ENCODE assay signal across 1 cellular context in the genomic region with DNA sequence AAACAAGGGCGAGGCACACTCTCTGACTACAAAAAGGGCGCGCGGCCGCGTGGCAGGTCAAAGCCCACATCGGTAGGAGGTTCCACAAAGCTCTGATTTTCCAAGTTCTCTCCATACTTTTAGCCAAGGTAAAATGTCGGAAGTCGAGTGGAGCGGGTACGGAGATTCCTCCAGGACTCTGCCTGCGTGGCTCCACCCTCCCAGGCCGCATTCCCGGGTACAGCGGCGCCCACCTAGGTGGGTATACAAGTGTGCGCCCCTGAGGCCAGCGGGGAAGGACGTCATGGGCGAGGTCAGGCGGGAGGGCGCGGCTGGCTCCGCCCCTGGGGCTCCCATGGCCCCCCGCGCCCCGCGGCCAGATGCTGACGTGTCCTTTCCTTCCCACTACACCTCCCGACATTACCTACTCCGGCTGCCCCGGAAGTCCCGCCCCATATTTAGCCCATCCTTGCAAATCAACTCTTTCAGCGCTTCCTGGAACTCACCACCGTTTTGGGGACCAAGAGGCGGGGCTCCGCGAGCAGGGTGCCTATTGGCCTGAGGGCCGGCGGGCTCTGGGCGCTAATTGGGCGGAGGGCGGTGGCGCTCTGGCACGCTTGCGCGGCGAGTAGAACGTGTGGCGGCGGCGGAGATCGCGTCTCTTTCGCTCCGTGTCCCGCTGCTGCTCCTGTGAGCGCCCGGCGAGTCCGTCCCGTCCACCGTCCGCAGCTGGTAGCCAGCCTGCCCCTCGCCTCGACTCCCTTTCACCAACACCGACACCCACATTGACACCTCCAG.
TF ChIP-seq lines count a peak whose summit lies in the region.

A gene (plus strand): TSS at position 639 of the 777 bp plus-strand sequence. CDS start 180 bp downstream, outside the sequence.

TF ChIP-seq in HEK293, 187 proteins besides CTCF, POLR2A, EP300 and RAD21 (continued from another document and continues in another):
- TF ChIP-seq, protein P1, sequence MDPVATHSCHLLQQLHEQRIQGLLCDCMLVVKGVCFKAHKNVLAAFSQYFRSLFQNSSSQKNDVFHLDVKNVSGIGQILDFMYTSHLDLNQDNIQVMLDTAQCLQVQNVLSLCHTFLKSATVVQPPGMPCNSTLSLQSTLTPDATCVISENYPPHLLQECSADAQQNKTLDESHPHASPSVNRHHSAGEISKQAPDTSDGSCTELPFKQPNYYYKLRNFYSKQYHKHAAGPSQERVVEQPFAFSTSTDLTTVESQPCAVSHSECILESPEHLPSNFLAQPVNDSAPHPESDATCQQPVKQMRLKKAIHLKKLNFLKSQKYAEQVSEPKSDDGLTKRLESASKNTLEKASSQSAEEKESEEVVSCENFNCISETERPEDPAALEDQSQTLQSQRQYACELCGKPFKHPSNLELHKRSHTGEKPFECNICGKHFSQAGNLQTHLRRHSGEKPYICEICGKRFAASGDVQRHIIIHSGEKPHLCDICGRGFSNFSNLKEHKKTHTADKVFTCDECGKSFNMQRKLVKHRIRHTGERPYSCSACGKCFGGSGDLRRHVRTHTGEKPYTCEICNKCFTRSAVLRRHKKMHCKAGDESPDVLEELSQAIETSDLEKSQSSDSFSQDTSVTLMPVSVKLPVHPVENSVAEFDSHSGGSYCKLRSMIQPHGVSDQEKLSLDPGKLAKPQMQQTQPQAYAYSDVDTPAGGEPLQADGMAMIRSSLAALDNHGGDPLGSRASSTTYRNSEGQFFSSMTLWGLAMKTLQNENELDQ (tag by site-specific recombination; IDR thresholded peaks at IDR 0.05; ENCODE audit: low read depth), result no peak
- peak; percentile 62 for TF ChIP-seq ZNF501 (tag by site-specific recombination; IDR thresholded peaks at IDR 0.05)
- no peak for TF ChIP-seq ZNF133 (tag by site-specific recombination; IDR thresholded peaks at IDR 0.05)
- TF ChIP-seq YY2 (tag by site-specific recombination; IDR thresholded peaks at IDR 0.05), result peak; percentile 71; the same call in 1 of the 2 replicates
- TF ChIP-seq ZNF335 (tag by site-specific recombination; conservative IDR thresholded peaks at IDR 0.05), result peak; percentile 87
- TF ChIP-seq ZNF561 (tag by site-specific recombination; IDR thresholded peaks at IDR 0.05; ENCODE audit: borderline replicate concordance), result peak; percentile 67; the same call in 1 of the 2 replicates
- TF ChIP-seq MYNN (tag by site-specific recombination; IDR thresholded peaks at IDR 0.05; ENCODE audit: borderline replicate concordance), result no peak
- TF ChIP-seq, protein P2, sequence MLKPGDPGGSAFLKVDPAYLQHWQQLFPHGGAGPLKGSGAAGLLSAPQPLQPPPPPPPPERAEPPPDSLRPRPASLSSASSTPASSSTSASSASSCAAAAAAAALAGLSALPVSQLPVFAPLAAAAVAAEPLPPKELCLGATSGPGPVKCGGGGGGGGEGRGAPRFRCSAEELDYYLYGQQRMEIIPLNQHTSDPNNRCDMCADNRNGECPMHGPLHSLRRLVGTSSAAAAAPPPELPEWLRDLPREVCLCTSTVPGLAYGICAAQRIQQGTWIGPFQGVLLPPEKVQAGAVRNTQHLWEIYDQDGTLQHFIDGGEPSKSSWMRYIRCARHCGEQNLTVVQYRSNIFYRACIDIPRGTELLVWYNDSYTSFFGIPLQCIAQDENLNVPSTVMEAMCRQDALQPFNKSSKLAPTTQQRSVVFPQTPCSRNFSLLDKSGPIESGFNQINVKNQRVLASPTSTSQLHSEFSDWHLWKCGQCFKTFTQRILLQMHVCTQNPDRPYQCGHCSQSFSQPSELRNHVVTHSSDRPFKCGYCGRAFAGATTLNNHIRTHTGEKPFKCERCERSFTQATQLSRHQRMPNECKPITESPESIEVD (tag by site-specific recombination; IDR thresholded peaks at IDR 0.05), result no peak
- TF ChIP-seq, protein P3, sequence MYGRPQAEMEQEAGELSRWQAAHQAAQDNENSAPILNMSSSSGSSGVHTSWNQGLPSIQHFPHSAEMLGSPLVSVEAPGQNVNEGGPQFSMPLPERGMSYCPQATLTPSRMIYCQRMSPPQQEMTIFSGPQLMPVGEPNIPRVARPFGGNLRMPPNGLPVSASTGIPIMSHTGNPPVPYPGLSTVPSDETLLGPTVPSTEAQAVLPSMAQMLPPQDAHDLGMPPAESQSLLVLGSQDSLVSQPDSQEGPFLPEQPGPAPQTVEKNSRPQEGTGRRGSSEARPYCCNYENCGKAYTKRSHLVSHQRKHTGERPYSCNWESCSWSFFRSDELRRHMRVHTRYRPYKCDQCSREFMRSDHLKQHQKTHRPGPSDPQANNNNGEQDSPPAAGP (tag by site-specific recombination; IDR thresholded peaks at IDR 0.05), result 0 out of 2 replicates have a peak, but pooled peaks have one; percentile 35
- TF ChIP-seq, protein P4, sequence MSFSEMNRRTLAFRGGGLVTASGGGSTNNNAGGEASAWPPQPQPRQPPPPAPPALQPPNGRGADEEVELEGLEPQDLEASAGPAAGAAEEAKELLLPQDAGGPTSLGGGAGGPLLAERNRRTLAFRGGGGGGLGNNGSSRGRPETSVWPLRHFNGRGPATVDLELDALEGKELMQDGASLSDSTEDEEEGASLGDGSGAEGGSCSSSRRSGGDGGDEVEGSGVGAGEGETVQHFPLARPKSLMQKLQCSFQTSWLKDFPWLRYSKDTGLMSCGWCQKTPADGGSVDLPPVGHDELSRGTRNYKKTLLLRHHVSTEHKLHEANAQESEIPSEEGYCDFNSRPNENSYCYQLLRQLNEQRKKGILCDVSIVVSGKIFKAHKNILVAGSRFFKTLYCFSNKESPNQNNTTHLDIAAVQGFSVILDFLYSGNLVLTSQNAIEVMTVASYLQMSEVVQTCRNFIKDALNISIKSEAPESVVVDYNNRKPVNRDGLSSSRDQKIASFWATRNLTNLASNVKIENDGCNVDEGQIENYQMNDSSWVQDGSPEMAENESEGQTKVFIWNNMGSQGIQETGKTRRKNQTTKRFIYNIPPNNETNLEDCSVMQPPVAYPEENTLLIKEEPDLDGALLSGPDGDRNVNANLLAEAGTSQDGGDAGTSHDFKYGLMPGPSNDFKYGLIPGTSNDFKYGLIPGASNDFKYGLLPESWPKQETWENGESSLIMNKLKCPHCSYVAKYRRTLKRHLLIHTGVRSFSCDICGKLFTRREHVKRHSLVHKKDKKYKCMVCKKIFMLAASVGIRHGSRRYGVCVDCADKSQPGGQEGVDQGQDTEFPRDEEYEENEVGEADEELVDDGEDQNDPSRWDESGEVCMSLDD (tag by site-specific recombination; IDR thresholded peaks at IDR 0.05), result peak; percentile 99
- no peak for TF ChIP-seq ZNF132 (tag by site-specific recombination; IDR thresholded peaks at IDR 0.05; ENCODE audit: borderline replicate concordance)
- 0 out of 2 replicates have a peak, but pooled peaks have one; percentile 74 for TF ChIP-seq REPIN1 (tag by site-specific recombination; IDR thresholded peaks at IDR 0.05; ENCODE audit: low read depth)
- TF ChIP-seq ZNF623 (tag by site-specific recombination; IDR thresholded peaks at IDR 0.05), result no peak
- TF ChIP-seq ZSCAN30 (tag by site-specific recombination; IDR thresholded peaks at IDR 0.05), result peak; percentile 69; the same call in 1 of the 2 replicates
- 0 out of 2 replicates have a peak, but pooled peaks have one; percentile 14 for TF ChIP-seq ZFP69B (tag by site-specific recombination; IDR thresholded peaks at IDR 0.05)
- TF ChIP-seq ZNF548 (tag by site-specific recombination; IDR thresholded peaks at IDR 0.05), result no peak
- no peak for TF ChIP-seq SALL2 (tag by site-specific recombination; IDR thresholded peaks at IDR 0.05; ENCODE audit: borderline replicate concordance)
- peak; percentile 76 for TF ChIP-seq GLIS1 (tag by site-specific recombination; IDR thresholded peaks at IDR 0.05)
- peak; percentile 61 for TF ChIP-seq SP7 (tag by site-specific recombination; IDR thresholded peaks at IDR 0.05)
- TF ChIP-seq MEIS1 (CRISPR knock-in tag; IDR thresholded peaks at IDR 0.05; ENCODE audit: borderline replicate concordance), result no peak
- no peak for TF ChIP-seq HOXA7 (CRISPR knock-in tag; IDR thresholded peaks at IDR 0.05; ENCODE audit: borderline replicate concordance)
- no peak for TF ChIP-seq ZFP3 (tag by site-specific recombination; IDR thresholded peaks at IDR 0.05; ENCODE audit: low read depth)
- TF ChIP-seq SP3 (tag by site-specific recombination; IDR thresholded peaks at IDR 0.05), result peak; percentile 96
- 0 out of 2 replicates have a peak, but pooled peaks have one; percentile 12 for TF ChIP-seq ZNF423 (tag by site-specific recombination; IDR thresholded peaks at IDR 0.05)
- no peak for TF ChIP-seq ZNF292 (tag by site-specific recombination; IDR thresholded peaks at IDR 0.05; ENCODE audit: borderline replicate concordance, low read depth)
- TF ChIP-seq, protein P5, sequence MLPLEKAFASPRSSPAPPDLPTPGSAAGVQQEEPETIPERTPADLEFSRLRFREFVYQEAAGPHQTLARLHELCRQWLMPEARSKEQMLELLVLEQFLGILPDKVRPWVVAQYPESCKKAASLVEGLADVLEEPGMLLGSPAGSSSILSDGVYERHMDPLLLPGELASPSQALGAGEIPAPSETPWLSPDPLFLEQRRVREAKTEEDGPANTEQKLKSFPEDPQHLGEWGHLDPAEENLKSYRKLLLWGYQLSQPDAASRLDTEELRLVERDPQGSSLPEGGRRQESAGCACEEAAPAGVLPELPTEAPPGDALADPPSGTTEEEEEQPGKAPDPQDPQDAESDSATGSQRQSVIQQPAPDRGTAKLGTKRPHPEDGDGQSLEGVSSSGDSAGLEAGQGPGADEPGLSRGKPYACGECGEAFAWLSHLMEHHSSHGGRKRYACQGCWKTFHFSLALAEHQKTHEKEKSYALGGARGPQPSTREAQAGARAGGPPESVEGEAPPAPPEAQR (tag by site-specific recombination; IDR thresholded peaks at IDR 0.05), result no peak
- TF ChIP-seq ZNF350 (tag by site-specific recombination; IDR thresholded peaks at IDR 0.05), result no peak
- TF ChIP-seq ZNF837 (tag by site-specific recombination; IDR thresholded peaks at IDR 0.05), result no peak
- TF ChIP-seq, protein P6, sequence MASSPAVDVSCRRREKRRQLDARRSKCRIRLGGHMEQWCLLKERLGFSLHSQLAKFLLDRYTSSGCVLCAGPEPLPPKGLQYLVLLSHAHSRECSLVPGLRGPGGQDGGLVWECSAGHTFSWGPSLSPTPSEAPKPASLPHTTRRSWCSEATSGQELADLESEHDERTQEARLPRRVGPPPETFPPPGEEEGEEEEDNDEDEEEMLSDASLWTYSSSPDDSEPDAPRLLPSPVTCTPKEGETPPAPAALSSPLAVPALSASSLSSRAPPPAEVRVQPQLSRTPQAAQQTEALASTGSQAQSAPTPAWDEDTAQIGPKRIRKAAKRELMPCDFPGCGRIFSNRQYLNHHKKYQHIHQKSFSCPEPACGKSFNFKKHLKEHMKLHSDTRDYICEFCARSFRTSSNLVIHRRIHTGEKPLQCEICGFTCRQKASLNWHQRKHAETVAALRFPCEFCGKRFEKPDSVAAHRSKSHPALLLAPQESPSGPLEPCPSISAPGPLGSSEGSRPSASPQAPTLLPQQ (tag by site-specific recombination; IDR thresholded peaks at IDR 0.05), result peak; percentile 88; the same call in 1 of the 2 replicates
- no peak for TF ChIP-seq MZF1 (tag by site-specific recombination; IDR thresholded peaks at IDR 0.05; ENCODE audit: borderline replicate concordance)
- TF ChIP-seq GLIS2 (tag by site-specific recombination; IDR thresholded peaks at IDR 0.05), result peak; percentile 97
- TF ChIP-seq ZNF600 (tag by site-specific recombination; IDR thresholded peaks at IDR 0.05), result peak; percentile 81; the same call in 1 of the 2 replicates
- TF ChIP-seq ZNF341 (tag by site-specific recombination; IDR thresholded peaks at IDR 0.05; ENCODE audit: low read depth), result peak; percentile 57
- TF ChIP-seq, protein P7, sequence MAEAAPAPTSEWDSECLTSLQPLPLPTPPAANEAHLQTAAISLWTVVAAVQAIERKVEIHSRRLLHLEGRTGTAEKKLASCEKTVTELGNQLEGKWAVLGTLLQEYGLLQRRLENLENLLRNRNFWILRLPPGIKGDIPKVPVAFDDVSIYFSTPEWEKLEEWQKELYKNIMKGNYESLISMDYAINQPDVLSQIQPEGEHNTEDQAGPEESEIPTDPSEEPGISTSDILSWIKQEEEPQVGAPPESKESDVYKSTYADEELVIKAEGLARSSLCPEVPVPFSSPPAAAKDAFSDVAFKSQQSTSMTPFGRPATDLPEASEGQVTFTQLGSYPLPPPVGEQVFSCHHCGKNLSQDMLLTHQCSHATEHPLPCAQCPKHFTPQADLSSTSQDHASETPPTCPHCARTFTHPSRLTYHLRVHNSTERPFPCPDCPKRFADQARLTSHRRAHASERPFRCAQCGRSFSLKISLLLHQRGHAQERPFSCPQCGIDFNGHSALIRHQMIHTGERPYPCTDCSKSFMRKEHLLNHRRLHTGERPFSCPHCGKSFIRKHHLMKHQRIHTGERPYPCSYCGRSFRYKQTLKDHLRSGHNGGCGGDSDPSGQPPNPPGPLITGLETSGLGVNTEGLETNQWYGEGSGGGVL (tag by site-specific recombination; IDR thresholded peaks at IDR 0.05), result no peak
- TF ChIP-seq HOXC10 (CRISPR knock-in tag; IDR thresholded peaks at IDR 0.05), result no peak
- no peak for TF ChIP-seq ZNF138 (tag by site-specific recombination; IDR thresholded peaks at IDR 0.05; ENCODE audit: borderline replicate concordance)
- peak; percentile 89 for TF ChIP-seq IKZF3 (tag by site-specific recombination; IDR thresholded peaks at IDR 0.05)
- TF ChIP-seq ZNF416 (tag by site-specific recombination; IDR thresholded peaks at IDR 0.05), result no peak
- TF ChIP-seq, protein P8, sequence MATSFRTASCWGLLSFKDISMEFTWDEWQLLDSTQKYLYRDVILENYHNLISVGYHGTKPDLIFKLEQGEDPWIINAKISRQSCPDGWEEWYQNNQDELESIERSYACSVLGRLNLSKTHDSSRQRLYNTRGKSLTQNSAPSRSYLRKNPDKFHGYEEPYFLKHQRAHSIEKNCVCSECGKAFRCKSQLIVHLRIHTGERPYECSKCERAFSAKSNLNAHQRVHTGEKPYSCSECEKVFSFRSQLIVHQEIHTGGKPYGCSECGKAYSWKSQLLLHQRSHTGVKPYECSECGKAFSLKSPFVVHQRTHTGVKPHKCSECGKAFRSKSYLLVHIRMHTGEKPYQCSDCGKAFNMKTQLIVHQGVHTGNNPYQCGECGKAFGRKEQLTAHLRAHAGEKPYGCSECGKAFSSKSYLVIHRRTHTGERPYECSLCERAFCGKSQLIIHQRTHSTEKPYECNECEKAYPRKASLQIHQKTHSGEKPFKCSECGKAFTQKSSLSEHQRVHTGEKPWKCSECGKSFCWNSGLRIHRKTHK (tag by site-specific recombination; IDR thresholded peaks at IDR 0.05), result no peak
- TF ChIP-seq ZNF19 (tag by site-specific recombination; IDR thresholded peaks at IDR 0.05; ENCODE audit: low read depth), result no peak
- peak; percentile 87 for TF ChIP-seq ZBTB21 (tag by site-specific recombination; IDR thresholded peaks at IDR 0.05)
- TF ChIP-seq ZNF626 (tag by site-specific recombination; IDR thresholded peaks at IDR 0.05), result no peak
- TF ChIP-seq, protein P9, sequence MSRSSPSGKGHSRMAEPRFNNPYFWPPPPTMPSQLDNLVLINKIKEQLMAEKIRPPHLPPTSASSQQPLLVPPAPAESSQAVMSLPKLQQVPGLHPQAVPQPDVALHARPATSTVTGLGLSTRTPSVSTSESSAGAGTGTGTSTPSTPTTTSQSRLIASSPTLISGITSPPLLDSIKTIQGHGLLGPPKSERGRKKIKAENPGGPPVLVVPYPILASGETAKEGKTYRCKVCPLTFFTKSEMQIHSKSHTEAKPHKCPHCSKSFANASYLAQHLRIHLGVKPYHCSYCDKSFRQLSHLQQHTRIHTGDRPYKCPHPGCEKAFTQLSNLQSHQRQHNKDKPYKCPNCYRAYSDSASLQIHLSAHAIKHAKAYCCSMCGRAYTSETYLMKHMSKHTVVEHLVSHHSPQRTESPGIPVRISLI (tag by site-specific recombination; IDR thresholded peaks at IDR 0.05), result no peak
- TF ChIP-seq ZNF404 (tag by site-specific recombination; IDR thresholded peaks at IDR 0.05), result no peak
- no peak; the same call in 1 of the 2 replicates for TF ChIP-seq OVOL3 (tag by site-specific recombination; IDR thresholded peaks at IDR 0.05)
- TF ChIP-seq KLF8 (tag by site-specific recombination; IDR thresholded peaks at IDR 0.05), result peak; percentile 96
- TF ChIP-seq ZNF239 (tag by site-specific recombination; IDR thresholded peaks at IDR 0.05), result no peak
- peak; percentile 98 for TF ChIP-seq KLF1 (tag by site-specific recombination; IDR thresholded peaks at IDR 0.05)
